ENCODE assay signal across 29 cellular contexts in genomic region chr9:133333011-133333410, GRCh38. TPM values are rescaled to one million over a fixed set of nuclear protein-coding genes. Genes with fewer than 3 reads are reported as not detected.
DNase-seq lines count a peak whose midpoint lies in the region; ATAC-seq, FAIRE-seq and TF ChIP-seq lines count a peak whose summit lies in the region.
"Had no signal": no experiment of that assay in that cellular context is flagged by ENCODE, and none has a peak within 500 bp of the region (broad histone marks: within the 10 kb centered on the region; RNA-seq: fewer than 3 reads in every experiment).

No MANE protein-coding gene starts in this region.

- H3K9me3 ChIP-seq in Loucy (ENCODE audit: insufficient read depth, low read depth, low read length) (no peaks in the 10 kb centered on the region), kidney (ENCODE audit: control insufficient read depth in 1 of 2, low read length in 2 of 2) (no peaks in the 10 kb centered on the region)
- H3K9me3 ChIP-seq: gastrocnemius medialis, left ventricle myocardium inferior, ovary, tibial artery had no signal

- peak overlapping the region; percentile 30 for H3K4me3 Mint-ChIP-seq in stimulated activated naive CD8-positive, alpha-beta T cell treated with anti-CD3 and anti-CD28 coated beads, Interleukin-15, Interleukin-2, amounts not matched to agents 100 ng/mL and 50 ng/mL, for 24 hours
- H3K4me3 Mint-ChIP-seq: mesothelial cell of epicardium had no signal

- peak; percentile 42 for DNase-seq in activated CD8-positive, alpha-beta memory T cell treated with anti-CD3 and anti-CD28 coated beads, Interleukin-2, amount 50 U/mL, for 48 hours
- DNase-seq in activated CD8-positive, alpha-beta memory T cell treated with anti-CD3 and anti-CD28 coated beads for 24 hours = no peak
- DNase-seq in kidney = peak; percentile 39
- DNase-seq in NCI-H1105 (lab: John Stamatoyannopoulos, UW) = no peak
- DNase-seq: DMS53; GF-D8; hypothalamus; KG1; naive thymus-derived CD4-positive, alpha-beta T cell; NCI-H146; NCI-H446 treated with DMSO at 0.1 percent for 48 hours; retina; SHP77; stimulated activated CD4-positive, alpha-beta T cell treated with anti-CD3 and anti-CD28 coated beads, Interleukin-4, amount 100 ng/mL, for 24 hours; stimulated activated naive CD4-positive, alpha-beta T cell treated with Interleukin-2 at 50 U/mL for 16 hours; T-helper 9 cell had no signal

- no peak for FAIRE-seq in kidney (lab: Jason Lieb, UNC)
- FAIRE-seq: bronchial epithelial cell, H1, HTR-8/SVneo had no signal

- H4K20me1 ChIP-seq in Loucy (ENCODE audit: insufficient read depth, low read length, poor library complexity, severe bottlenecking) = peaks cover 40% of the 10 kb centered on the region

- peaks cover 44% of the 10 kb centered on the region; the same call in 1 of the 2 replicates for H3K36me3 ChIP-seq in Loucy (ENCODE audit: insufficient read depth, low read length)
- peaks cover 20 to 27% of the 10 kb centered on the region in 2 donors for H3K36me3 ChIP-seq in kidney (ENCODE audit: control insufficient read depth in 1 of 2, insufficient read depth in 2 of 2, low read length in 2 of 2)
- H3K36me3 ChIP-seq: ovary had no signal

- ATAC-seq in GM21423 (IDR thresholded peaks at IDR 0.05; ENCODE audit: unreplicated experiment) (no peak), GM18498 (IDR thresholded peaks at IDR 0.05; ENCODE audit: unreplicated experiment) (no peak)
- ATAC-seq: gastrocnemius medialis; naive thymus-derived CD4-positive, alpha-beta T cell; WTC11 had no signal

- H3K4me1 ChIP-seq in Loucy (ENCODE audit: insufficient read depth, low read length, poor library complexity, severe bottlenecking) (peaks cover 24% of the 10 kb centered on the region), kidney (ENCODE audit: control insufficient read depth in 1 of 2, insufficient read depth in 1 of 2, low read depth in 1 of 2, low read length in 2 of 2) (peaks cover 3 to 19% of the 10 kb centered on the region in 2 donors)

- TF ChIP-seq CTCF in Loucy (conservative IDR thresholded peaks at IDR 0.05; ENCODE audit: low read length) (no peak), kidney (IDR thresholded peaks at IDR 0.05; ENCODE audit: borderline replicate concordance, extremely low read depth, insufficient read depth) (no peak)

- no peak overlapping the region for H3K27ac ChIP-seq in kidney (ENCODE audit: low read depth in 2 of 2, low read length in 2 of 2)
- H3K27ac ChIP-seq: gastrocnemius medialis, left ventricle myocardium inferior, ovary, tibial artery had no signal

- H3K4me2 ChIP-seq in Loucy (ENCODE audit: low read depth, low read length, poor library complexity, severe bottlenecking) = peak overlapping the region; percentile 79

- no peaks in the 10 kb centered on the region for H3F3A ChIP-seq in Loucy (ENCODE audit: low read depth)

- H2AFZ ChIP-seq in Loucy (ENCODE audit: low read length) = no peak overlapping the region

- intact Hi-C loops in kidney (cut with DNase I) = loop anchor here (10.0 kb wide), 1 partner anchor 148 kb away; no protein-coding TSS in a partner anchor

- H3K4me3 ChIP-seq in Loucy (ENCODE audit: low read length, poor library complexity, severe bottlenecking) (peak overlapping the region; percentile 82), kidney (ENCODE audit: low read length in 2 of 2) (no peak overlapping the region)
- H3K4me3 ChIP-seq: gastrocnemius medialis, left ventricle myocardium inferior, ovary, tibial artery had no signal

- no peaks in the 10 kb centered on the region for H3K9me2 ChIP-seq in Loucy (replicated peaks; ENCODE audit: low read depth, low read length)

- H3K9ac ChIP-seq in Loucy (ENCODE audit: low read depth, low read length, poor library complexity, severe bottlenecking) = no peak overlapping the region
- H3K9ac ChIP-seq in kidney (ENCODE audit: low read length in 2 of 2) = no peak overlapping the region

- peaks cover 43% of the 10 kb centered on the region for H3K4me1 Mint-ChIP-seq in stimulated activated naive CD8-positive, alpha-beta T cell treated with anti-CD3 and anti-CD28 coated beads, Interleukin-15, Interleukin-2, amounts not matched to agents 100 ng/mL and 50 ng/mL, for 24 hours (ENCODE audit: low read depth)

- peaks cover 64% of the 10 kb centered on the region for H3K36me3 Mint-ChIP-seq in stimulated activated naive CD8-positive, alpha-beta T cell treated with anti-CD3 and anti-CD28 coated beads, Interleukin-15, Interleukin-2, amounts not matched to agents 100 ng/mL and 50 ng/mL, for 24 hours (ENCODE audit: low read depth)

- no peaks in the 10 kb centered on the region for H3K27me3 Mint-ChIP-seq in stimulated activated naive CD8-positive, alpha-beta T cell treated with anti-CD3 and anti-CD28 coated beads, Interleukin-15, Interleukin-2, amounts not matched to agents 100 ng/mL and 50 ng/mL, for 24 hours
- H3K27me3 Mint-ChIP-seq: naive thymus-derived CD4-positive, alpha-beta T cell had no signal

- H3K79me2 ChIP-seq in Loucy (ENCODE audit: insufficient read depth, low read length) = peaks cover 39% of the 10 kb centered on the region

- no peaks in the 10 kb centered on the region for H3K9me3 Mint-ChIP-seq in stimulated activated naive CD8-positive, alpha-beta T cell treated with anti-CD3 and anti-CD28 coated beads, Interleukin-15, Interleukin-2, amounts not matched to agents 100 ng/mL and 50 ng/mL, for 24 hours
- H3K9me3 Mint-ChIP-seq: naive thymus-derived CD4-positive, alpha-beta T cell had no signal

- no peak overlapping the region for H3K27ac Mint-ChIP-seq in stimulated activated naive CD8-positive, alpha-beta T cell treated with anti-CD3 and anti-CD28 coated beads, Interleukin-15, Interleukin-2, amounts not matched to agents 100 ng/mL and 50 ng/mL, for 24 hours
- H3K27ac Mint-ChIP-seq: mesothelial cell of epicardium had no signal

- no peaks in the 10 kb centered on the region for H3K27me3 ChIP-seq in Loucy (ENCODE audit: insufficient read depth, low read length, poor library complexity, severe bottlenecking)
- H3K27me3 ChIP-seq: gastrocnemius medialis, ovary, tibial artery had no signal

RNA-seq across cellular contexts. Expression of gene SURF6, which starts 3.0 kb away (rescaled TPM):
- 17.3 TPM for total RNA-seq in kidney
- polyA plus RNA-seq in kidney (ENCODE audit: insufficient read depth, low read depth, low replicate concordance) = 16.8 TPM

RNA-seq across cellular contexts. Expression of gene MED22, which starts 14.9 kb away (rescaled TPM):
- 32.7 TPM for total RNA-seq in kidney
- 24.6 TPM for polyA plus RNA-seq in kidney (ENCODE audit: insufficient read depth, low read depth, low replicate concordance)

RNA-seq across cellular contexts. Expression of gene RPL7A, which starts 15.0 kb away (rescaled TPM):
- total RNA-seq in kidney = 1,502 TPM
- 2,097 TPM for polyA plus RNA-seq in kidney (ENCODE audit: insufficient read depth, low read depth, low replicate concordance)

RNA-seq across cellular contexts. Expression of gene SURF1, which starts 23.3 kb away (rescaled TPM):
- 45.0 TPM for total RNA-seq in kidney
- 165 TPM for polyA plus RNA-seq in kidney (ENCODE audit: insufficient read depth, low read depth, low replicate concordance)

RNA-seq across cellular contexts. Expression of gene SURF2, which starts 23.3 kb away (rescaled TPM):
- total RNA-seq in kidney = 23.5 TPM
- 61.2 TPM for polyA plus RNA-seq in kidney (ENCODE audit: insufficient read depth, low read depth, low replicate concordance)

Comparison
In these comparisons a context has a peak if more than half of its experiments do, and no peak if none do; other contexts are left out.
1. DNase-seq: peak in activated CD8-positive, alpha-beta memory T cell treated with anti-CD3 and anti-CD28 coated beads, Interleukin-2, amount 50 U/mL, for 48 hours (single experiment) and kidney (single experiment); none in activated CD8-positive, alpha-beta memory T cell treated with anti-CD3 and anti-CD28 coated beads for 24 hours (single experiment) and NCI-H1105 (single experiment).